8 cellular contexts compared by ENCODE assay signal in genomic region chr14:31560759-31561154, GRCh38. TPM values are rescaled to one million over a fixed set of nuclear protein-coding genes. Genes with fewer than 3 reads are reported as not detected.
A peak's percentile ranks its signal among the peaks of the same experiment; 100 is the strongest.
DNase-seq lines count a peak whose midpoint lies in the region; ATAC-seq and TF ChIP-seq lines count a peak whose summit lies in the region.

No MANE protein-coding gene starts in this region.

- H3K27ac Mint-ChIP-seq in activated T-cell treated with anti-CD3 and anti-CD28 coated beads, Interleukin-2, amount 50 U/mL, for 72 hours = peak overlapping the region; percentile 98
- H3K27ac Mint-ChIP-seq in effector memory CD8-positive, alpha-beta T cell = peak overlapping the region; percentile 99

- H3K9me3 ChIP-seq in neutrophil = no peaks in the 10 kb centered on the region

- DNase-seq in activated T-cell treated with anti-CD3 and anti-CD28 coated beads, Interleukin-2, amount 50 U/mL, for 72 hours = no peak
- no peak for DNase-seq in activated T-cell treated with anti-CD3 and anti-CD28 coated beads, Interleukin-2, amount 50 U/mL, for 48 hours
- DNase-seq in LoVo (ENCODE audit: low spot score) (peak; percentile 5), C1 segment of cervical spinal cord (lab: John Stamatoyannopoulos, UW) (no peak), SHP77 treated with DMSO at 0.1 percent for 48 hours (lab: John Stamatoyannopoulos, UW) (no peak)
- DNase-seq in effector memory CD8-positive, alpha-beta T cell = peak in 1 of 3 experiments; percentile 1

- peaks cover 31% of the 10 kb centered on the region for H3K4me1 Mint-ChIP-seq in activated T-cell treated with anti-CD3 and anti-CD28 coated beads, Interleukin-2, amount 50 U/mL, for 72 hours (ENCODE audit: low read depth)
- peaks cover 13 to 24% of the 10 kb centered on the region in 2 donors for H3K4me1 Mint-ChIP-seq in effector memory CD8-positive, alpha-beta T cell (ENCODE audit: low read depth in 2 of 2)

- H3K9me3 Mint-ChIP-seq in activated T-cell treated with anti-CD3 and anti-CD28 coated beads, Interleukin-2, amount 50 U/mL, for 72 hours = peaks cover 0 to 3% of the 10 kb centered on the region in 2 donors
- H3K9me3 Mint-ChIP-seq in effector memory CD8-positive, alpha-beta T cell = no peaks in the 10 kb centered on the region

- TF ChIP-seq CTCF in neutrophil (IDR thresholded peaks at IDR 0.05) = no peak

- H3K4me3 Mint-ChIP-seq in activated T-cell treated with anti-CD3 and anti-CD28 coated beads, Interleukin-2, amount 50 U/mL, for 72 hours = peak overlapping the region; percentile 98 to 99
- peak overlapping the region; percentile 89 to 94 for H3K4me3 Mint-ChIP-seq in effector memory CD8-positive, alpha-beta T cell

- peaks cover 0 to 7% of the 10 kb centered on the region in 2 donors for H3K36me3 Mint-ChIP-seq in activated T-cell treated with anti-CD3 and anti-CD28 coated beads, Interleukin-2, amount 50 U/mL, for 72 hours (ENCODE audit: insufficient read depth in 2 of 2)
- H3K36me3 Mint-ChIP-seq in effector memory CD8-positive, alpha-beta T cell (ENCODE audit: insufficient read depth) = peaks cover 25% of the 10 kb centered on the region

- H3K36me3 ChIP-seq in neutrophil = no peaks in the 10 kb centered on the region

- H3K4me3 ChIP-seq in neutrophil (ENCODE audit: low read depth in 1 of 2, low read length in 1 of 2) = peak overlapping the region; percentile 69 to 76

- ATAC-seq in activated T-cell treated with anti-CD3 and anti-CD28 coated beads, Interleukin-2, amount 50 U/mL, for 72 hours (replicated peaks in 1 of 2) = peak; percentile 30 to 46
- no peak for ATAC-seq in effector memory CD8-positive, alpha-beta T cell (replicated peaks)
- no peak for ATAC-seq in GM19328 (IDR thresholded peaks at IDR 0.05; ENCODE audit: unreplicated experiment)

- H3K27ac ChIP-seq in neutrophil = peak overlapping the region; percentile 54

- no peaks in the 10 kb centered on the region for H3K27me3 Mint-ChIP-seq in activated T-cell treated with anti-CD3 and anti-CD28 coated beads, Interleukin-2, amount 50 U/mL, for 72 hours (ENCODE audit: low read depth)
- H3K27me3 Mint-ChIP-seq in effector memory CD8-positive, alpha-beta T cell = peaks cover 23 to 25% of the 10 kb centered on the region in 2 donors

- peaks cover 11 to 16% of the 10 kb centered on the region in 2 experiments for H3K4me1 ChIP-seq in neutrophil (ENCODE audit: control insufficient read depth in 1 of 2, insufficient read depth in 1 of 2, low read depth in 1 of 2, low read length in 1 of 2)

- peaks cover 29% of the 10 kb centered on the region for H3K27me3 ChIP-seq in neutrophil

RNA-seq across cellular contexts. Expression of gene NUBPL, which starts 0.4 kb away (rescaled TPM):
- 1 to 10 TPM; 7.7 to 9.4 TPM for total RNA-seq in activated T-cell treated with anti-CD3 and anti-CD28 coated beads, Interleukin-2, amount 50 U/mL, for 72 hours

Comparison
In these comparisons a context has a peak if more than half of its experiments do, and no peak if none do; other contexts are left out.
1. ATAC-seq: peak in activated T-cell treated with anti-CD3 and anti-CD28 coated beads, Interleukin-2, amount 50 U/mL, for 72 hours (2 of 2); none in effector memory CD8-positive, alpha-beta T cell (single experiment) and GM19328 (single experiment).